Comparison of ENCODE assay signal across 12 cellular contexts in genomic region chr17:45093444-45094110, GRCh38. TPM values are rescaled to one million over a fixed set of nuclear protein-coding genes. Genes with fewer than 3 reads are reported as not detected.
DNase-seq lines count a peak whose midpoint lies in the region; ATAC-seq and TF ChIP-seq lines count a peak whose summit lies in the region.
"Had no signal": no experiment of that assay in that cellular context is flagged by ENCODE, and none has a peak within 500 bp of the region (broad histone marks: within the 10 kb centered on the region; RNA-seq: fewer than 3 reads in every experiment).

No MANE protein-coding gene starts in this region.

- H3K4me3 ChIP-seq in ACC112 (ENCODE audit: low read depth, low read length): no peak overlapping the region
- no peak overlapping the region for H3K4me3 ChIP-seq in adrenal gland
- H3K4me3 ChIP-seq in heart left ventricle: no peak overlapping the region
- H3K4me3 ChIP-seq in prostate gland: no peak overlapping the region

- DNase-seq in adrenal gland (peak in 1 of 7 donors; percentile 49), heart left ventricle (peak in 2 of 5 donors; percentile 46 to 61), prostate gland (ENCODE audit: low spot score) (peak; percentile 36), NCI-H1417 treated with DMSO at 0.1 percent for 48 hours (lab: John Stamatoyannopoulos, UW) (no peak), RPMI8226 (no peak)
- DNase-seq: activated CD4-positive, alpha-beta T cell treated with anti-CD3 and anti-CD28 coated beads, Interleukin-2, amount 50 U/mL, for 4 hours; BE2C; NCI-H1048; stimulated activated CD4-positive, alpha-beta T cell treated with anti-CD3 and anti-CD28 coated beads, Interleukin-15, amount 100 ng/mL, for 24 hours had no signal

- H3K9me3 ChIP-seq in adrenal gland (replicated peaks in 1 of 3) (no peaks in the 10 kb centered on the region), heart left ventricle (no peaks in the 10 kb centered on the region), prostate gland (no peaks in the 10 kb centered on the region)
- H3K9me3 ChIP-seq: BE2C had no signal

- ATAC-seq in heart left ventricle (peak; percentile 27 to 64 (median 56)), HG02588 (IDR thresholded peaks at IDR 0.05; ENCODE audit: unreplicated experiment) (no peak), GM21825 (IDR thresholded peaks at IDR 0.05; ENCODE audit: unreplicated experiment) (no peak)

- TF ChIP-seq POLR2A in adrenal gland (IDR thresholded peaks at IDR 0.05) (no peak), heart left ventricle (IDR thresholded peaks at IDR 0.05) (no peak), prostate gland (IDR thresholded peaks at IDR 0.05) (no peak)

- WGBS in adrenal gland, 4 donors: 46 to 53% (median 51%) methylated on average over 11 to 13 of the region's 13 CpGs
- WGBS in heart left ventricle, 4 donors: 46 to 57% (median 50%) methylated on average over 7 to 13 of the region's 13 CpGs
- WGBS in prostate gland: 40% methylated on average over 13 of the region's 13 CpGs

- H3K36me3 ChIP-seq in ACC112 (ENCODE audit: insufficient read depth, low read length): peaks cover 43% of the 10 kb centered on the region
- H3K36me3 ChIP-seq in adrenal gland (replicated peaks in 1 of 2): peaks cover 0 to 84% of the 10 kb centered on the region in 2 donors
- peaks cover 0 to 95% (median 87%) of the 10 kb centered on the region in 9 donors for H3K36me3 ChIP-seq in heart left ventricle
- peaks cover 6 to 18% of the 10 kb centered on the region in 2 donors for H3K36me3 ChIP-seq in prostate gland

- no peaks in the 10 kb centered on the region for H3K79me2 ChIP-seq in ACC112 (ENCODE audit: control insufficient read depth, insufficient read depth, low read length, unreplicated experiment)

- H3K27me3 ChIP-seq in ACC112 (ENCODE audit: insufficient read depth, low read length): no peaks in the 10 kb centered on the region
- H3K27me3 ChIP-seq in adrenal gland: no peaks in the 10 kb centered on the region
- H3K27me3 ChIP-seq in heart left ventricle: no peaks in the 10 kb centered on the region
- no peaks in the 10 kb centered on the region for H3K27me3 ChIP-seq in prostate gland (replicated peaks; ENCODE audit: insufficient read depth)
- H3K27me3 ChIP-seq: BE2C had no signal

- H3K4me1 ChIP-seq in ACC112 (ENCODE audit: control insufficient read depth, insufficient read depth, low read length, unreplicated experiment): peaks cover 28% of the 10 kb centered on the region
- peaks cover 35 to 60% of the 10 kb centered on the region in 2 donors for H3K4me1 ChIP-seq in adrenal gland (replicated peaks in 1 of 2)
- H3K4me1 ChIP-seq in heart left ventricle: peaks cover 10 to 40% (median 25%) of the 10 kb centered on the region in 12 donors
- peaks cover 8% of the 10 kb centered on the region for H3K4me1 ChIP-seq in prostate gland (replicated peaks)
- H3K4me1 ChIP-seq: BE2C had no signal

- H3K27ac ChIP-seq in ACC112 (ENCODE audit: low read depth, low read length) (peak overlapping the region; percentile 91), adrenal gland (peak overlapping the region; percentile 78 to 94 (median 84)), heart left ventricle (peak overlapping the region; percentile 70 to 97 (median 88)), prostate gland (peak overlapping the region; percentile 77)

- TF ChIP-seq CTCF in adrenal gland (IDR thresholded peaks at IDR 0.05) (no peak), heart left ventricle (IDR thresholded peaks at IDR 0.05) (no peak), prostate gland (IDR thresholded peaks at IDR 0.05) (no peak)

- no peak overlapping the region for H2AFZ ChIP-seq in ACC112 (ENCODE audit: low read length, unreplicated experiment)

- intact Hi-C loops in adrenal gland (cut with DNase I) (no loop called here), heart left ventricle (cut with DNase I) (loop anchor here in 6 of 10 donors (2.0 to 10.0 kb wide), 7 partner anchors 35 to 319 kb away; partner anchors contain the start of gene GFAP (in 1 of the 6)), prostate gland (cut with DNase I) (loop anchor here (5.0 kb wide), 2 partner anchors 39 to 41 kb away; partner anchors contain the start of genes DCAKD and PLCD3)

RNA-seq across cellular contexts. Expression of gene NMT1, which starts 32.5 kb away (rescaled TPM):
- total RNA-seq in adrenal gland (100 to 1,000 TPM in 6 of 8 donors, 10 to 100 TPM in 2; 85.9 to 174 (median 136) TPM), heart left ventricle (100 to 1,000 TPM in 2 of 9 donors, 10 to 100 TPM in 7; 61.0 to 114 (median 70.8) TPM), prostate gland (10 to 100 TPM; 39.4 to 68.5 TPM)
- polyA plus RNA-seq in adrenal gland (100 to 1,000 TPM; 119 to 170 (median 163) TPM), heart left ventricle (10 to 100 TPM; 36.8 to 52.7 TPM)

RNA-seq across cellular contexts. Expression of gene PLCD3, which starts 38.7 kb away (rescaled TPM):
- 100 to 1,000 TPM in 5 of 8 donors, 10 to 100 TPM in 3; 48.6 to 246 (median 149) TPM for total RNA-seq in adrenal gland
- polyA plus RNA-seq in adrenal gland: 10 to 100 TPM; 33.2 to 68.1 (median 36.4) TPM
- total RNA-seq in heart left ventricle: 100 to 1,000 TPM; 102 to 207 (median 123) TPM
- 100 to 1,000 TPM in 1 of 2 donors, 10 to 100 TPM in 1; 92.8 to 105 TPM for polyA plus RNA-seq in heart left ventricle
- 100 to 1,000 TPM in 1 of 2 donors, 10 to 100 TPM in 1; 34.7 to 154 TPM for total RNA-seq in prostate gland

RNA-seq across cellular contexts. Expression of gene ACBD4, which starts 41.9 kb away (rescaled TPM):
- 10 to 100 TPM; 13.1 to 30.6 (median 23.6) TPM for total RNA-seq in adrenal gland
- 10 to 100 TPM in 2 of 3 donors, 1 to 10 TPM in 1; 7.9 to 71.3 (median 44.5) TPM for polyA plus RNA-seq in adrenal gland
- 1 to 10 TPM; 4.1 to 9.8 (median 6.3) TPM for total RNA-seq in heart left ventricle
- 1 to 10 TPM; 3.3 to 8.8 TPM for polyA plus RNA-seq in heart left ventricle
- 10 to 100 TPM; 18.8 to 23.3 TPM for total RNA-seq in prostate gland

RNA-seq across cellular contexts. Expression of gene DCAKD, which starts 42.1 kb away (rescaled TPM):
- total RNA-seq in adrenal gland (100 to 1,000 TPM in 2 of 8 donors, 10 to 100 TPM in 6; 53.1 to 115 (median 74.6) TPM), heart left ventricle (10 to 100 TPM; 24.7 to 60.9 (median 33.9) TPM), prostate gland (100 to 1,000 TPM in 1 of 2 donors, 10 to 100 TPM in 1; 91.1 to 111 TPM)
- polyA plus RNA-seq in adrenal gland (10 to 100 TPM; 34.9 to 40.6 (median 35.2) TPM), heart left ventricle (10 to 100 TPM; 15.3 to 24.8 TPM)

RNA-seq across cellular contexts. Expression of gene HEXIM1, which starts 54.7 kb away (rescaled TPM):
- total RNA-seq in adrenal gland (100 to 1,000 TPM in 1 of 8 donors, 10 to 100 TPM in 7; 25.1 to 159 (median 46.8) TPM), heart left ventricle (10 to 100 TPM; 14.4 to 28.7 (median 22.5) TPM), prostate gland (10 to 100 TPM; 34.5 to 67.1 TPM)
- polyA plus RNA-seq in adrenal gland (10 to 100 TPM; 23.3 to 26.0 (median 24.4) TPM), heart left ventricle (10 to 100 TPM; 11.9 to 12.4 TPM)

Comparison
In these comparisons a context has a peak if more than half of its experiments do, and no peak if none do; other contexts are left out.
1. ATAC-seq: peak in heart left ventricle (4 of 4); none in HG02588 (single experiment) and GM21825 (single experiment).
2. intact Hi-C loops: an anchor here in heart left ventricle (2.0 to 10.0 kb wide) and prostate gland (5.0 kb wide); none called in adrenal gland.
3. Peak in every context shown above with its lines, with median percentiles within 50 percentile points of each other: H3K27ac ChIP-seq.